In the genomic region with DNA sequence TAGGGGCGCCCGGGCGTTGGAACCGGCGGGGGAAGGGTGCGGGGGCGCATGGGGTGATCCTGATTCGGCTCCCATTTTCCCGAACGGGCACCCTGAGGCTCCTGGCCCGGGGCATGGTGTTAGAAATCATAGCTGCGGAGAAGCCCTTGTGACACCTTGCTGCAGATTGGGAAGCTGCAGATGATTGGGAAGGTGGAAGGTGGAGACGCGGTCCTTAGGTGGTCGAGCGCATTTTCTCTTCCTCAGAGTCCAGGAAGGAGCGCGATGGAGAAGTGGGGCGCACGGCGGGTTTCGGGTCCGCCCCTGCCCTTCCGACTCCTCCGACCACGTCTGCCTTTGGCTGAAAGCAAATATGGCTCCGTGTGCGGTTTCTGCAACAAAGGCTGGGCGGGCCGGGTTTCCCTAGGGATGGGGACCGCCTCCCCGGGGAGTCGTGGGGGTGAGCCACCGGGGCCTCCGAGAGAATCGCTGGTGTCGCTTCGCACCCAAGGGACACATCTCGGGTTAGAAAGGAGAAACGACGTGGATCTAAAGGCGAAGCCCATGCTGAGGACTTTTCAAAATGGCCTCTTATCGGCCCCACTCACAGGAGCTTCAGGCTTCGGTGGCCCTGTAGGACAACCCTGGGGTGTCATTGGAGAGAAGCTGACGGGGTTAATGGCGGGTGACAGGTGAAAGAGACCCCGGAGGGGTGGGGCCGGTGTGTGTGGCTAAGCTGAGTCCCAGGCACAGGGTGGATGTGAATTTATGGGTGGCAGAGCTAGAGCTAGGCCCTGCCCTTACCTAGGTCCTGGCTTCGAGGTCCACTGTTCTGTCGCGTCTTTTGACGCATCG, we compare ENCODE assay signal across 1 cellular context.
TF ChIP-seq lines count a peak whose summit lies in the region.

No MANE protein-coding gene starts in this region.

TF ChIP-seq in K562, 482 proteins besides CTCF, POLR2A, EP300 and RAD21 (continued from another document and continues in another):
- TF ChIP-seq ZBTB17 (CRISPR knock-in tag; IDR thresholded peaks at IDR 0.05) (peak; percentile 66; the same call in 1 of the 2 replicates), ETV5 (CRISPR knock-in tag; IDR thresholded peaks at IDR 0.05; ENCODE audit: low read depth) (no peak), NR2C2 (CRISPR knock-in tag; IDR thresholded peaks at IDR 0.05) (no peak), NR2C2 (tag; IDR thresholded peaks at IDR 0.05) (no peak), ETV6 (IDR thresholded peaks at IDR 0.05; ENCODE audit: borderline replicate concordance in 1 of 2, low read depth in 2 of 2, low read length in 1 of 2) (no peak), ETV6 (CRISPR knock-in tag; IDR thresholded peaks at IDR 0.05; ENCODE audit: borderline replicate concordance) (no peak), CREB1 (IDR thresholded peaks at IDR 0.05) (peak; percentile 36; the same call in 1 of the 2 replicates), CREB1 (CRISPR knock-in tag; IDR thresholded peaks at IDR 0.05) (no peak), RBM34 (IDR thresholded peaks at IDR 0.05; ENCODE audit: borderline replicate concordance, insufficient read depth, low read length) (no peak), XRCC3 (IDR thresholded peaks at IDR 0.05) (no peak), TEAD2 (tag; IDR thresholded peaks at IDR 0.05) (no peak), ZBTB49 (CRISPR knock-in tag; IDR thresholded peaks at IDR 0.05; ENCODE audit: borderline replicate concordance) (no peak), ZNF311 (CRISPR knock-in tag; IDR thresholded peaks at IDR 0.05) (peak; percentile 39; the same call in 1 of the 2 replicates), KLF1 (tag; IDR thresholded peaks at IDR 0.05) (no peak), PPARD (CRISPR knock-in tag; IDR thresholded peaks at IDR 0.05) (no peak), ZNF444 (CRISPR knock-in tag; IDR thresholded peaks at IDR 0.05) (no peak), GTF2F1 (IDR thresholded peaks at IDR 0.05; ENCODE audit: low read depth, low read length) (no peak), SMARCA4 (IDR thresholded peaks at IDR 0.05) (no peak), HDAC3 (IDR thresholded peaks at IDR 0.05; ENCODE audit: borderline replicate concordance, partially characterized antibody) (no peak), KLF13 (tag; IDR thresholded peaks at IDR 0.05; ENCODE audit: borderline replicate concordance, low read depth) (no peak), ZNF644 (tag; IDR thresholded peaks at IDR 0.05; ENCODE audit: low read depth) (peak; percentile 43; the same call in 1 of the 2 replicates), ZNF830 (CRISPR knock-in tag; IDR thresholded peaks at IDR 0.05) (no peak), ZNF707 (CRISPR knock-in tag; conservative IDR thresholded peaks at IDR 0.05) (no peak), SIN3A (IDR thresholded peaks at IDR 0.05; ENCODE audit: borderline replicate concordance in 2 of 2, control insufficient read depth in 1 of 2, low read depth in 2 of 2, low read length in 2 of 2) (no peak; a peak in 1 of 4 replicates), ZBTB8A (IDR thresholded peaks at IDR 0.05; ENCODE audit: partially characterized antibody) (no peak), E2F1 (CRISPR knock-in tag; IDR thresholded peaks at IDR 0.05) (0 out of 2 replicates have a peak, but pooled peaks have one; percentile 1), POLR2B (IDR thresholded peaks at IDR 0.05; ENCODE audit: low read depth, partially characterized antibody) (no peak), FOXJ3 (CRISPR knock-in tag; IDR thresholded peaks at IDR 0.05) (no peak), PCBP2 (IDR thresholded peaks at IDR 0.05; ENCODE audit: low read depth, low read length, poor library complexity, severe bottlenecking) (no peak), CC2D1A (IDR thresholded peaks at IDR 0.05) (no peak), PYGO2 (tag; IDR thresholded peaks at IDR 0.05) (no peak), ZFX (CRISPR knock-in tag; IDR thresholded peaks at IDR 0.05) (peak; percentile 73), HDGF (IDR thresholded peaks at IDR 0.05) (no peak), ZNF561 (CRISPR knock-in tag; conservative IDR thresholded peaks at IDR 0.05) (no peak), MYC (IDR thresholded peaks at IDR 0.05; ENCODE audit: low read depth, low read length) (no peak; the same call in 1 of the 2 replicates), MYC (CRISPR knock-in tag; IDR thresholded peaks at IDR 0.05; ENCODE audit: borderline replicate concordance, low read depth) (0 out of 2 replicates have a peak, but pooled peaks have one; percentile 24), MCM7 (IDR thresholded peaks at IDR 0.05) (no peak), FOXM1 (IDR thresholded peaks at IDR 0.05; ENCODE audit: low read depth) (no peak), FOXM1 (CRISPR knock-in tag; IDR thresholded peaks at IDR 0.05; ENCODE audit: low read depth) (no peak), STAT5A (IDR thresholded peaks at IDR 0.05; ENCODE audit: borderline replicate concordance, low read length) (no peak), HSF4 (CRISPR knock-in tag; IDR thresholded peaks at IDR 0.05; ENCODE audit: borderline replicate concordance) (no peak), SRSF7 (optimal IDR thresholded peaks at IDR 0.05; ENCODE audit: low read depth, low read length) (no peak), PML (IDR thresholded peaks at IDR 0.05; ENCODE audit: low read length) (no peak), COPS2 (conservative IDR thresholded peaks at IDR 0.05) (no peak), JUNB (CRISPR knock-in tag; conservative IDR thresholded peaks at IDR 0.05) (no peak), TCF3 (CRISPR knock-in tag; IDR thresholded peaks at IDR 0.05) (no peak), ZNF224 (CRISPR knock-in tag; IDR thresholded peaks at IDR 0.05) (no peak), TEAD4 (IDR thresholded peaks at IDR 0.05; ENCODE audit: low read length) (no peak; the same call in 1 of the 2 replicates), TEAD4 (CRISPR knock-in tag; IDR thresholded peaks at IDR 0.05; ENCODE audit: borderline replicate concordance) (no peak), ARID1B (IDR thresholded peaks at IDR 0.05) (no peak)
- TF ChIP-seq, protein P1, sequence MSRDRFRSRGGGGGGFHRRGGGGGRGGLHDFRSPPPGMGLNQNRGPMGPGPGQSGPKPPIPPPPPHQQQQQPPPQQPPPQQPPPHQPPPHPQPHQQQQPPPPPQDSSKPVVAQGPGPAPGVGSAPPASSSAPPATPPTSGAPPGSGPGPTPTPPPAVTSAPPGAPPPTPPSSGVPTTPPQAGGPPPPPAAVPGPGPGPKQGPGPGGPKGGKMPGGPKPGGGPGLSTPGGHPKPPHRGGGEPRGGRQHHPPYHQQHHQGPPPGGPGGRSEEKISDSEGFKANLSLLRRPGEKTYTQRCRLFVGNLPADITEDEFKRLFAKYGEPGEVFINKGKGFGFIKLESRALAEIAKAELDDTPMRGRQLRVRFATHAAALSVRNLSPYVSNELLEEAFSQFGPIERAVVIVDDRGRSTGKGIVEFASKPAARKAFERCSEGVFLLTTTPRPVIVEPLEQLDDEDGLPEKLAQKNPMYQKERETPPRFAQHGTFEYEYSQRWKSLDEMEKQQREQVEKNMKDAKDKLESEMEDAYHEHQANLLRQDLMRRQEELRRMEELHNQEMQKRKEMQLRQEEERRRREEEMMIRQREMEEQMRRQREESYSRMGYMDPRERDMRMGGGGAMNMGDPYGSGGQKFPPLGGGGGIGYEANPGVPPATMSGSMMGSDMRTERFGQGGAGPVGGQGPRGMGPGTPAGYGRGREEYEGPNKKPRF (IDR thresholded peaks at IDR 0.05; ENCODE audit: low read depth, low read length): no peak
- TF ChIP-seq, protein P2, sequence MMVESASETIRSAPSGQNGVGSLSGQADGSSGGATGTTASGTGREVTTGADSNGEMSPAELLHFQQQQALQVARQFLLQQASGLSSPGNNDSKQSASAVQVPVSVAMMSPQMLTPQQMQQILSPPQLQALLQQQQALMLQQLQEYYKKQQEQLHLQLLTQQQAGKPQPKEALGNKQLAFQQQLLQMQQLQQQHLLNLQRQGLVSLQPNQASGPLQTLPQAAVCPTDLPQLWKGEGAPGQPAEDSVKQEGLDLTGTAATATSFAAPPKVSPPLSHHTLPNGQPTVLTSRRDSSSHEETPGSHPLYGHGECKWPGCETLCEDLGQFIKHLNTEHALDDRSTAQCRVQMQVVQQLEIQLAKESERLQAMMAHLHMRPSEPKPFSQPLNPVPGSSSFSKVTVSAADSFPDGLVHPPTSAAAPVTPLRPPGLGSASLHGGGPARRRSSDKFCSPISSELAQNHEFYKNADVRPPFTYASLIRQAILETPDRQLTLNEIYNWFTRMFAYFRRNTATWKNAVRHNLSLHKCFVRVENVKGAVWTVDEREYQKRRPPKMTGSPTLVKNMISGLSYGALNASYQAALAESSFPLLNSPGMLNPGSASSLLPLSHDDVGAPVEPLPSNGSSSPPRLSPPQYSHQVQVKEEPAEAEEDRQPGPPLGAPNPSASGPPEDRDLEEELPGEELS (CRISPR knock-in tag; IDR thresholded peaks at IDR 0.05; ENCODE audit: borderline replicate concordance): no peak; the same call in 1 of the 2 replicates
- TF ChIP-seq, protein P3, sequence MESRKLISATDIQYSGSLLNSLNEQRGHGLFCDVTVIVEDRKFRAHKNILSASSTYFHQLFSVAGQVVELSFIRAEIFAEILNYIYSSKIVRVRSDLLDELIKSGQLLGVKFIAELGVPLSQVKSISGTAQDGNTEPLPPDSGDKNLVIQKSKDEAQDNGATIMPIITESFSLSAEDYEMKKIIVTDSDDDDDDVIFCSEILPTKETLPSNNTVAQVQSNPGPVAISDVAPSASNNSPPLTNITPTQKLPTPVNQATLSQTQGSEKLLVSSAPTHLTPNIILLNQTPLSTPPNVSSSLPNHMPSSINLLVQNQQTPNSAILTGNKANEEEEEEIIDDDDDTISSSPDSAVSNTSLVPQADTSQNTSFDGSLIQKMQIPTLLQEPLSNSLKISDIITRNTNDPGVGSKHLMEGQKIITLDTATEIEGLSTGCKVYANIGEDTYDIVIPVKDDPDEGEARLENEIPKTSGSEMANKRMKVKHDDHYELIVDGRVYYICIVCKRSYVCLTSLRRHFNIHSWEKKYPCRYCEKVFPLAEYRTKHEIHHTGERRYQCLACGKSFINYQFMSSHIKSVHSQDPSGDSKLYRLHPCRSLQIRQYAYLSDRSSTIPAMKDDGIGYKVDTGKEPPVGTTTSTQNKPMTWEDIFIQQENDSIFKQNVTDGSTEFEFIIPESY (CRISPR knock-in tag; IDR thresholded peaks at IDR 0.05): no peak
- TF ChIP-seq, protein P4, sequence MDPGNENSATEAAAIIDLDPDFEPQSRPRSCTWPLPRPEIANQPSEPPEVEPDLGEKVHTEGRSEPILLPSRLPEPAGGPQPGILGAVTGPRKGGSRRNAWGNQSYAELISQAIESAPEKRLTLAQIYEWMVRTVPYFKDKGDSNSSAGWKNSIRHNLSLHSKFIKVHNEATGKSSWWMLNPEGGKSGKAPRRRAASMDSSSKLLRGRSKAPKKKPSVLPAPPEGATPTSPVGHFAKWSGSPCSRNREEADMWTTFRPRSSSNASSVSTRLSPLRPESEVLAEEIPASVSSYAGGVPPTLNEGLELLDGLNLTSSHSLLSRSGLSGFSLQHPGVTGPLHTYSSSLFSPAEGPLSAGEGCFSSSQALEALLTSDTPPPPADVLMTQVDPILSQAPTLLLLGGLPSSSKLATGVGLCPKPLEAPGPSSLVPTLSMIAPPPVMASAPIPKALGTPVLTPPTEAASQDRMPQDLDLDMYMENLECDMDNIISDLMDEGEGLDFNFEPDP (CRISPR knock-in tag; IDR thresholded peaks at IDR 0.05): 0 out of 2 replicates have a peak, but pooled peaks have one; percentile 18
- TF ChIP-seq, protein P5, sequence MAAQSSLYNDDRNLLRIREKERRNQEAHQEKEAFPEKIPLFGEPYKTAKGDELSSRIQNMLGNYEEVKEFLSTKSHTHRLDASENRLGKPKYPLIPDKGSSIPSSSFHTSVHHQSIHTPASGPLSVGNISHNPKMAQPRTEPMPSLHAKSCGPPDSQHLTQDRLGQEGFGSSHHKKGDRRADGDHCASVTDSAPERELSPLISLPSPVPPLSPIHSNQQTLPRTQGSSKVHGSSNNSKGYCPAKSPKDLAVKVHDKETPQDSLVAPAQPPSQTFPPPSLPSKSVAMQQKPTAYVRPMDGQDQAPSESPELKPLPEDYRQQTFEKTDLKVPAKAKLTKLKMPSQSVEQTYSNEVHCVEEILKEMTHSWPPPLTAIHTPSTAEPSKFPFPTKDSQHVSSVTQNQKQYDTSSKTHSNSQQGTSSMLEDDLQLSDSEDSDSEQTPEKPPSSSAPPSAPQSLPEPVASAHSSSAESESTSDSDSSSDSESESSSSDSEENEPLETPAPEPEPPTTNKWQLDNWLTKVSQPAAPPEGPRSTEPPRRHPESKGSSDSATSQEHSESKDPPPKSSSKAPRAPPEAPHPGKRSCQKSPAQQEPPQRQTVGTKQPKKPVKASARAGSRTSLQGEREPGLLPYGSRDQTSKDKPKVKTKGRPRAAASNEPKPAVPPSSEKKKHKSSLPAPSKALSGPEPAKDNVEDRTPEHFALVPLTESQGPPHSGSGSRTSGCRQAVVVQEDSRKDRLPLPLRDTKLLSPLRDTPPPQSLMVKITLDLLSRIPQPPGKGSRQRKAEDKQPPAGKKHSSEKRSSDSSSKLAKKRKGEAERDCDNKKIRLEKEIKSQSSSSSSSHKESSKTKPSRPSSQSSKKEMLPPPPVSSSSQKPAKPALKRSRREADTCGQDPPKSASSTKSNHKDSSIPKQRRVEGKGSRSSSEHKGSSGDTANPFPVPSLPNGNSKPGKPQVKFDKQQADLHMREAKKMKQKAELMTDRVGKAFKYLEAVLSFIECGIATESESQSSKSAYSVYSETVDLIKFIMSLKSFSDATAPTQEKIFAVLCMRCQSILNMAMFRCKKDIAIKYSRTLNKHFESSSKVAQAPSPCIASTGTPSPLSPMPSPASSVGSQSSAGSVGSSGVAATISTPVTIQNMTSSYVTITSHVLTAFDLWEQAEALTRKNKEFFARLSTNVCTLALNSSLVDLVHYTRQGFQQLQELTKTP (IDR thresholded peaks at IDR 0.05; ENCODE audit: low read depth in 1 of 2, partially characterized antibody in 2 of 2): peak in 1 of 2 experiments; percentile 5
